Comparison of ENCODE assay signal across 15 cellular contexts in genomic region chr3:128783774-128784173, GRCh38. TPM values are rescaled to one million over a fixed set of nuclear protein-coding genes. Genes with fewer than 3 reads are reported as not detected.
A peak's percentile ranks its signal among the peaks of the same experiment; 100 is the strongest.
DNase-seq lines count a peak whose midpoint lies in the region; ATAC-seq lines count a peak whose summit lies in the region.
"Had no signal": no experiment of that assay in that cellular context is flagged by ENCODE, and none has a peak within 500 bp of the region (broad histone marks: within the 10 kb centered on the region; RNA-seq: fewer than 3 reads in every experiment).

No MANE protein-coding gene starts in this region.

- intact Hi-C loops in naive thymus-derived CD4-positive, alpha-beta T cell (cut with micrococcal nuclease), result loop anchor here in 1 of 2 donors (1.0 kb wide), 3 partner anchors 12 to 140 kb away; no protein-coding TSS in a partner anchor
- intact Hi-C loops in posterior vena cava (cut with DNase I), result loop anchor here in 1 of 2 donors (10.0 kb wide), 1 partner anchor 49 kb away; no protein-coding TSS in a partner anchor

- no peaks in the 10 kb centered on the region for H3K27me3 ChIP-seq in CD4-positive, CD25-positive, alpha-beta regulatory T cell (ENCODE audit: control insufficient read depth, insufficient read depth, low read length)
- H3K27me3 ChIP-seq in naive thymus-derived CD4-positive, alpha-beta T cell (ENCODE audit: control insufficient read depth in 2 of 2, insufficient read depth in 2 of 2, low read length in 2 of 2), result no peaks in the 10 kb centered on the region
- H3K27me3 ChIP-seq: suprapubic skin had no signal

- no peaks in the 10 kb centered on the region for H3K36me3 ChIP-seq in CD4-positive, CD25-positive, alpha-beta regulatory T cell (ENCODE audit: control insufficient read depth, insufficient read depth, low read length)
- no peaks in the 10 kb centered on the region for H3K36me3 ChIP-seq in naive thymus-derived CD4-positive, alpha-beta T cell (ENCODE audit: control insufficient read depth in 2 of 3, insufficient read depth in 3 of 3, low read length in 3 of 3)
- H3K36me3 ChIP-seq: suprapubic skin had no signal

- no peak overlapping the region for H3K27ac ChIP-seq in CD4-positive, CD25-positive, alpha-beta regulatory T cell (ENCODE audit: insufficient read depth, low read length, poor library complexity, severe bottlenecking)
- H3K27ac ChIP-seq in naive thymus-derived CD4-positive, alpha-beta T cell (ENCODE audit: low read depth, low read length), result peak overlapping the region; percentile 44
- H3K27ac ChIP-seq: parathyroid adenoma, suprapubic skin had no signal

- H3K4me3 ChIP-seq in CD4-positive, CD25-positive, alpha-beta regulatory T cell (ENCODE audit: low read depth, low read length), result no peak overlapping the region
- H3K4me3 ChIP-seq in naive thymus-derived CD4-positive, alpha-beta T cell (ENCODE audit: low read length), result no peak overlapping the region
- H3K4me3 ChIP-seq: GM12878, suprapubic skin had no signal

- peak overlapping the region; percentile 75 to 83 (median 82) for H3K27ac Mint-ChIP-seq in CD4-positive, CD25-positive, alpha-beta regulatory T cell
- peak overlapping the region; percentile 9 to 61 (median 13) for H3K27ac Mint-ChIP-seq in IgD-negative memory B cell
- peak overlapping the region in 8 of 9 donors; percentile 28 to 96 (median 84) for H3K27ac Mint-ChIP-seq in naive thymus-derived CD4-positive, alpha-beta T cell

- no peaks in the 10 kb centered on the region for H3K36me3 Mint-ChIP-seq in CD4-positive, CD25-positive, alpha-beta regulatory T cell
- H3K36me3 Mint-ChIP-seq in IgD-negative memory B cell, result no peaks in the 10 kb centered on the region
- H3K36me3 Mint-ChIP-seq in naive thymus-derived CD4-positive, alpha-beta T cell, result peaks cover 0 to 7% (median 0%) of the 10 kb centered on the region in 5 donors

- POLR2A ChIA-PET in naive thymus-derived CD4-positive, alpha-beta T cell (lab: Charles Lee), result interaction anchor here (1.3 to 2.8 kb wide), 2 partner anchors 11 to 103 kb away, joined by 3 to 15 read pairs; no protein-coding TSS in a partner anchor

- peaks cover 38% of the 10 kb centered on the region for H3K4me1 ChIP-seq in CD4-positive, CD25-positive, alpha-beta regulatory T cell (ENCODE audit: control insufficient read depth, insufficient read depth, low read length, poor library complexity, severe bottlenecking)
- peaks cover 24 to 50% of the 10 kb centered on the region in 2 donors for H3K4me1 ChIP-seq in naive thymus-derived CD4-positive, alpha-beta T cell (ENCODE audit: control insufficient read depth in 2 of 2, insufficient read depth in 2 of 2, low read length in 2 of 2)

- no peak for DNase-seq in CD4-positive, CD25-positive, alpha-beta regulatory T cell
- DNase-seq in cerebellum (ENCODE audit: low spot score), result peak; percentile 57
- DNase-seq in naive thymus-derived CD4-positive, alpha-beta T cell, result no peak
- no peak for DNase-seq in posterior vena cava (ENCODE audit: low spot score)
- no peak for DNase-seq in DMS53 (lab: John Stamatoyannopoulos, UW)
- DNase-seq: HFFc6, NCI-H1092 treated with DMSO at 0.1 percent for 48 hours, NCI-H2081 treated with DMSO at 0.1 percent for 48 hours, NCI-H510A treated with DMSO at 0.1 percent for 48 hours had no signal

- ATAC-seq in CD4-positive, CD25-positive, alpha-beta regulatory T cell (ENCODE audit: low read depth in 2 of 2), result no peak
- no peak for ATAC-seq in naive thymus-derived CD4-positive, alpha-beta T cell
- ATAC-seq in HG02798 (IDR thresholded peaks at IDR 0.05; ENCODE audit: poor library complexity, unreplicated experiment) (no peak), GM18868 (IDR thresholded peaks at IDR 0.05; ENCODE audit: unreplicated experiment) (no peak)

- CTCF ChIA-PET in naive thymus-derived CD4-positive, alpha-beta T cell (lab: Charles Lee), result interaction anchor here (0.7 to 5.9 kb wide), 6 partner anchors 12 to 186 kb away, joined by 4 to 56 read pairs (median 10); no protein-coding TSS in a partner anchor

- H3K27me3 Mint-ChIP-seq in CD4-positive, CD25-positive, alpha-beta regulatory T cell, result no peaks in the 10 kb centered on the region
- no peaks in the 10 kb centered on the region for H3K27me3 Mint-ChIP-seq in IgD-negative memory B cell
- no peaks in the 10 kb centered on the region for H3K27me3 Mint-ChIP-seq in naive thymus-derived CD4-positive, alpha-beta T cell

- H3K9me3 Mint-ChIP-seq in CD4-positive, CD25-positive, alpha-beta regulatory T cell, result no peaks in the 10 kb centered on the region
- no peaks in the 10 kb centered on the region for H3K9me3 Mint-ChIP-seq in IgD-negative memory B cell
- peaks cover 0 to 2% (median 0%) of the 10 kb centered on the region in 11 donors for H3K9me3 Mint-ChIP-seq in naive thymus-derived CD4-positive, alpha-beta T cell
- H3K9me3 Mint-ChIP-seq: HFFc6 had no signal

- no peak overlapping the region for H3K4me3 Mint-ChIP-seq in CD4-positive, CD25-positive, alpha-beta regulatory T cell
- no peak overlapping the region for H3K4me3 Mint-ChIP-seq in IgD-negative memory B cell
- H3K4me3 Mint-ChIP-seq in naive thymus-derived CD4-positive, alpha-beta T cell, result peak overlapping the region in 5 of 10 donors; percentile 8 to 44 (median 32)
- H3K4me3 Mint-ChIP-seq: HFFc6 had no signal

- no peaks in the 10 kb centered on the region for H3K9me3 ChIP-seq in CD4-positive, CD25-positive, alpha-beta regulatory T cell (ENCODE audit: control insufficient read depth in 2 of 2, low read length in 2 of 2)
- H3K9me3 ChIP-seq in naive thymus-derived CD4-positive, alpha-beta T cell (ENCODE audit: control insufficient read depth in 2 of 3, low read length in 3 of 3), result no peaks in the 10 kb centered on the region
- H3K9me3 ChIP-seq: suprapubic skin had no signal

- H3K4me1 Mint-ChIP-seq in CD4-positive, CD25-positive, alpha-beta regulatory T cell, result peaks cover 23 to 94% (median 79%) of the 10 kb centered on the region in 4 donors
- H3K4me1 Mint-ChIP-seq in IgD-negative memory B cell, result peaks cover 56 to 73% (median 64%) of the 10 kb centered on the region in 3 donors
- H3K4me1 Mint-ChIP-seq in naive thymus-derived CD4-positive, alpha-beta T cell, result peaks cover 64 to 99% (median 88%) of the 10 kb centered on the region in 7 donors

RNA-seq across cellular contexts. Expression of gene RAB7A, which starts 57.8 kb away (rescaled TPM):
- total RNA-seq in CD4-positive, CD25-positive, alpha-beta regulatory T cell, result 156 TPM
- 100 to 1,000 TPM; 179 to 200 (median 186) TPM for polyA plus RNA-seq in CD4-positive, CD25-positive, alpha-beta regulatory T cell
- 162 TPM for polyA plus RNA-seq in IgD-negative memory B cell
- 33.6 TPM for total RNA-seq in cerebellum
- 100 to 1,000 TPM; 124 to 249 (median 172) TPM for total RNA-seq in naive thymus-derived CD4-positive, alpha-beta T cell
- 100 to 1,000 TPM; 176 to 190 TPM for polyA plus RNA-seq in naive thymus-derived CD4-positive, alpha-beta T cell
- total RNA-seq in posterior vena cava, result 100 to 1,000 TPM; 207 to 216 TPM

Comparison
In these comparisons a context has a peak if more than half of its experiments do, and no peak if none do; other contexts are left out.
1. H3K27ac Mint-ChIP-seq: peak in every context shown above with its lines; median percentile 84 in naive thymus-derived CD4-positive, alpha-beta T cell; 82 in CD4-positive, CD25-positive, alpha-beta regulatory T cell; 13 in IgD-negative memory B cell.